15 cellular contexts compared by ENCODE assay signal in genomic region chrX:151985955-151986354, GRCh38. TPM values are rescaled to one million over a fixed set of nuclear protein-coding genes. Genes with fewer than 3 reads are reported as not detected.
DNase-seq lines count a peak whose midpoint lies in the region; ATAC-seq and TF ChIP-seq lines count a peak whose summit lies in the region.
"Had no signal": no experiment of that assay in that cellular context is flagged by ENCODE, and none has a peak within 500 bp of the region (broad histone marks: within the 10 kb centered on the region; RNA-seq: fewer than 3 reads in every experiment).

No MANE protein-coding gene starts in this region.

- H3K79me2 ChIP-seq in PC-9 (ENCODE audit: low read depth): no peaks in the 10 kb centered on the region
- H3K79me2 ChIP-seq: parathyroid adenoma had no signal

- peaks cover 9% of the 10 kb centered on the region for H3K9me3 Mint-ChIP-seq in Calu3 (ENCODE audit: low read depth, unreplicated experiment)
- no peaks in the 10 kb centered on the region for H3K9me3 Mint-ChIP-seq in T-helper 2 cell treated with Interferon-gamma antibody and Interleukin-4, amounts not matched to agents 5 μg/mL and 100 μg/mL, for 36 hours
- peaks cover 2% of the 10 kb centered on the region for H3K9me3 Mint-ChIP-seq in glutamatergic neuron (ENCODE audit: unreplicated experiment)

- no peak overlapping the region for H3K4me3 ChIP-seq in PC-9
- H3K4me3 ChIP-seq in esophagus (ENCODE audit: low read depth in 1 of 2, low read length in 2 of 2): no peak overlapping the region
- H3K4me3 ChIP-seq in mucosa of descending colon: no peak overlapping the region
- H3K4me3 ChIP-seq: BLaER1 treated with 17β-estradiol and CSF1 and Interleukin-3, amounts not matched to agents 10 nM and 100 nM had no signal

- H3K4me1 Mint-ChIP-seq in Calu3 (ENCODE audit: low read depth, unreplicated experiment): peaks cover 37% of the 10 kb centered on the region
- H3K4me1 Mint-ChIP-seq in T-helper 2 cell treated with Interferon-gamma antibody and Interleukin-4, amounts not matched to agents 5 μg/mL and 100 μg/mL, for 36 hours (ENCODE audit: low read depth): no peaks in the 10 kb centered on the region
- H3K4me1 Mint-ChIP-seq in glutamatergic neuron (ENCODE audit: low read depth, unreplicated experiment): no peaks in the 10 kb centered on the region
- H3K4me1 Mint-ChIP-seq: stimulated activated effector memory CD8-positive, alpha-beta T cell treated with anti-CD3 and anti-CD28 coated beads, Interleukin-12 subunit alpha, Interleukin-12 subunit beta, amount 100 ng/mL, for 72 hours had no signal

- H3K4me3 Mint-ChIP-seq in Calu3 (ENCODE audit: low read depth, unreplicated experiment) (no peak overlapping the region), glutamatergic neuron (ENCODE audit: unreplicated experiment) (no peak overlapping the region)
- H3K4me3 Mint-ChIP-seq in T-helper 2 cell treated with Interferon-gamma antibody and Interleukin-4, amounts not matched to agents 5 μg/mL and 100 μg/mL, for 36 hours: no peak overlapping the region
- H3K4me3 Mint-ChIP-seq: stimulated activated effector memory CD8-positive, alpha-beta T cell treated with anti-CD3 and anti-CD28 coated beads, Interleukin-12 subunit alpha, Interleukin-12 subunit beta, amount 100 ng/mL, for 72 hours had no signal

- H3K36me3 ChIP-seq in PC-9 (ENCODE audit: low read depth) (no peaks in the 10 kb centered on the region), esophagus (ENCODE audit: control insufficient read depth in 2 of 2, insufficient read depth in 2 of 2, low read length in 1 of 2) (no peaks in the 10 kb centered on the region), mucosa of descending colon (ENCODE audit: low read depth) (no peaks in the 10 kb centered on the region)
- H3K36me3 ChIP-seq: BLaER1 treated with 17β-estradiol and CSF1 and Interleukin-3, amounts not matched to agents 10 nM and 100 nM; WERI-Rb-1 had no signal

- no peak for TF ChIP-seq CTCF in Calu3 (IDR thresholded peaks at IDR 0.05; ENCODE audit: unreplicated experiment)
- TF ChIP-seq CTCF in PC-9 (conservative IDR thresholded peaks at IDR 0.05): no peak
- TF ChIP-seq CTCF in mucosa of descending colon (IDR thresholded peaks at IDR 0.05): no peak
- TF ChIP-seq CTCF in glutamatergic neuron (IDR thresholded peaks at IDR 0.05; ENCODE audit: partially characterized antibody, unreplicated experiment): no peak

- peaks cover 5% of the 10 kb centered on the region for H3K36me3 Mint-ChIP-seq in Calu3 (ENCODE audit: insufficient read depth, unreplicated experiment)
- no peaks in the 10 kb centered on the region for H3K36me3 Mint-ChIP-seq in T-helper 2 cell treated with Interferon-gamma antibody and Interleukin-4, amounts not matched to agents 5 μg/mL and 100 μg/mL, for 36 hours (ENCODE audit: low read depth)
- H3K36me3 Mint-ChIP-seq in glutamatergic neuron (ENCODE audit: unreplicated experiment): no peaks in the 10 kb centered on the region
- H3K36me3 Mint-ChIP-seq: stimulated activated effector memory CD8-positive, alpha-beta T cell treated with anti-CD3 and anti-CD28 coated beads, Interleukin-12 subunit alpha, Interleukin-12 subunit beta, amount 100 ng/mL, for 72 hours had no signal

- WGBS in esophagus, 2 donors: 41 to 45% methylated on average over 3 of the region's 3 CpGs

- intact Hi-C loops in Calu3 (cut with micrococcal nuclease; ENCODE audit: unreplicated experiment): no loop called here
- intact Hi-C loops in PC-9 (cut with micrococcal nuclease; ENCODE audit: unreplicated experiment): loop anchor here (2.0 kb wide), 1 partner anchor 39 kb away; no protein-coding TSS in a partner anchor
- intact Hi-C loops in mucosa of descending colon (cut with DNase I, micrococcal nuclease): no loop called here

- peak overlapping the region; percentile 29 for H3K4me2 ChIP-seq in PC-9

- H3K9me3 ChIP-seq in PC-9 (ENCODE audit: insufficient read depth, low read depth): 0 out of 2 replicates have a peak, but pooled peaks cover 2% of the 10 kb centered on the region
- H3K9me3 ChIP-seq in esophagus (ENCODE audit: control insufficient read depth in 2 of 2, insufficient read depth in 1 of 2, low read depth in 1 of 2, low read length in 1 of 2): no peaks in the 10 kb centered on the region
- no peaks in the 10 kb centered on the region for H3K9me3 ChIP-seq in mucosa of descending colon
- H3K9me3 ChIP-seq: BLaER1 treated with 17β-estradiol and CSF1 and Interleukin-3, amounts not matched to agents 10 nM and 100 nM had no signal

- no peaks in the 10 kb centered on the region for H3K27me3 Mint-ChIP-seq in Calu3 (ENCODE audit: unreplicated experiment)
- no peaks in the 10 kb centered on the region for H3K27me3 Mint-ChIP-seq in T-helper 2 cell treated with Interferon-gamma antibody and Interleukin-4, amounts not matched to agents 5 μg/mL and 100 μg/mL, for 36 hours (ENCODE audit: low read depth)
- peaks cover 4% of the 10 kb centered on the region for H3K27me3 Mint-ChIP-seq in glutamatergic neuron (ENCODE audit: unreplicated experiment)

- H3K27ac ChIP-seq in PC-9 (peak overlapping the region; percentile 92), esophagus (ENCODE audit: low read depth in 2 of 2, low read length in 1 of 2) (peak overlapping the region; percentile 50 to 69)
- H3K27ac ChIP-seq: parathyroid adenoma, WERI-Rb-1 had no signal

- POLR2A ChIA-PET in PC-9 (lab: Charles Lee; ENCODE audit: unreplicated experiment): no interaction called here

- H3F3A ChIP-seq in PC-9 (ENCODE audit: insufficient read depth, low read depth): peaks cover 19% of the 10 kb centered on the region

- H3K27me3 ChIP-seq in PC-9 (ENCODE audit: insufficient read depth, low read depth) (no peaks in the 10 kb centered on the region), esophagus (ENCODE audit: control insufficient read depth in 1 of 2, insufficient read depth in 2 of 2, low read length in 2 of 2) (no peaks in the 10 kb centered on the region)

- DNase-seq in Calu3: peak; percentile 28
- DNase-seq in PC-9: peak in 1 of 2 experiments; percentile 66
- peak in 2 of 3 donors; percentile 36 to 46 for DNase-seq in mucosa of descending colon
- no peak for DNase-seq in NCI-H748 (lab: John Stamatoyannopoulos, UW; ENCODE audit: unreplicated experiment)
- no peak for DNase-seq in T-helper 2 cell treated with Interferon-gamma antibody and Interleukin-4, amounts not matched to agents 5 μg/mL and 100 μg/mL, for 36 hours (ENCODE audit: low spot score)
- no peak for DNase-seq in glutamatergic neuron
- DNase-seq in NCI-H446 treated with DMSO at 0.1 percent for 48 hours (lab: John Stamatoyannopoulos, UW): no peak
- DNase-seq: activated CD8-positive, alpha-beta memory T cell treated with anti-CD3 and anti-CD28 coated beads, Interleukin-2, amount 50 U/mL, for 4 hours; effector memory CD4-positive, alpha-beta T cell; MV-4-11; WERI-Rb-1 had no signal

- H3K4me1 ChIP-seq in PC-9 (replicated peaks; ENCODE audit: insufficient read depth) (peaks cover 63% of the 10 kb centered on the region), esophagus (ENCODE audit: control insufficient read depth in 2 of 2, insufficient read depth in 2 of 2, low read length in 1 of 2) (peaks cover 3% of the 10 kb centered on the region in 2 donors), mucosa of descending colon (ENCODE audit: low read depth) (no peaks in the 10 kb centered on the region)
- H3K4me1 ChIP-seq: parathyroid adenoma had no signal

- ATAC-seq in mucosa of descending colon: peak; percentile 64
- ATAC-seq: stimulated activated effector memory CD8-positive, alpha-beta T cell treated with anti-CD3 and anti-CD28 coated beads, Interleukin-12 subunit alpha, Interleukin-12 subunit beta, amount 100 ng/mL, for 72 hours had no signal

- no TSS peak for BruUV-seq in Calu3 (replicated peaks; lab: Mats Ljungman, UMichigan)
- no TSS peak for BruUV-seq in PC-9 (replicated peaks; lab: Mats Ljungman, UMichigan)

- H2AFZ ChIP-seq in PC-9: peak overlapping the region; percentile 47
- H2AFZ ChIP-seq: parathyroid adenoma had no signal

- peak overlapping the region; percentile 64 for H3K27ac Mint-ChIP-seq in Calu3 (ENCODE audit: unreplicated experiment)
- no peak overlapping the region for H3K27ac Mint-ChIP-seq in T-helper 2 cell treated with Interferon-gamma antibody and Interleukin-4, amounts not matched to agents 5 μg/mL and 100 μg/mL, for 36 hours
- H3K27ac Mint-ChIP-seq in glutamatergic neuron (ENCODE audit: unreplicated experiment): no peak overlapping the region
- H3K27ac Mint-ChIP-seq: stimulated activated effector memory CD8-positive, alpha-beta T cell treated with anti-CD3 and anti-CD28 coated beads, Interleukin-12 subunit alpha, Interleukin-12 subunit beta, amount 100 ng/mL, for 72 hours had no signal

- H4K20me1 ChIP-seq in PC-9 (ENCODE audit: insufficient read depth): no peaks in the 10 kb centered on the region
- H4K20me1 ChIP-seq: BLaER1 treated with 17β-estradiol and CSF1 and Interleukin-3, amounts not matched to agents 10 nM and 100 nM had no signal

- CTCF ChIA-PET in Calu3 (lab: Charles Lee): interaction anchor here (0.7 kb wide), 1 partner anchor 835 kb away, joined by 3 read pairs; no protein-coding TSS in a partner anchor
- CTCF ChIA-PET in PC-9 (lab: Charles Lee): no interaction called here

- H3K9me2 ChIP-seq in PC-9 (ENCODE audit: insufficient read depth): no peaks in the 10 kb centered on the region

RNA-seq across cellular contexts. Expression of gene GABRE, which starts 11.5 kb away (rescaled TPM):
- total RNA-seq in Calu3 (2022) (60.5 and 71.9 TPM in 2 replicates), PC-9 (2021) (22.1 and 24.5 TPM in 2 replicates), mucosa of descending colon (10 to 100 TPM; 21.3 to 25.7 (median 22.1) TPM), glutamatergic neuron (ENCODE audit: unreplicated experiment) (not detected)
- 10 to 100 TPM; 26.3 to 63.3 TPM for polyA plus RNA-seq in esophagus

Comparison
In these comparisons a context has a peak if more than half of its experiments do, and no peak if none do; other contexts are left out.
1. DNase-seq: peak in Calu3 (single experiment) and mucosa of descending colon (2 of 3); none in NCI-H748 (single experiment), T-helper 2 cell treated with Interferon-gamma antibody and Interleukin-4, amounts not matched to agents 5 μg/mL and 100 μg/mL, for 36 hours (single experiment), glutamatergic neuron (single experiment) and NCI-H446 treated with DMSO at 0.1 percent for 48 hours (single experiment).
2. RNA of gene GABRE, which starts 11.5 kb away (total RNA-seq): 60.5 to 71.9 TPM in Calu3, 22.1 to 24.5 TPM in PC-9 and 21.3 to 25.7 TPM in mucosa of descending colon; not detected in glutamatergic neuron (single experiment); every median in the first group is over 10 times any median in the second.